ENCODE assay signal across 9 cellular contexts in the genomic region with DNA sequence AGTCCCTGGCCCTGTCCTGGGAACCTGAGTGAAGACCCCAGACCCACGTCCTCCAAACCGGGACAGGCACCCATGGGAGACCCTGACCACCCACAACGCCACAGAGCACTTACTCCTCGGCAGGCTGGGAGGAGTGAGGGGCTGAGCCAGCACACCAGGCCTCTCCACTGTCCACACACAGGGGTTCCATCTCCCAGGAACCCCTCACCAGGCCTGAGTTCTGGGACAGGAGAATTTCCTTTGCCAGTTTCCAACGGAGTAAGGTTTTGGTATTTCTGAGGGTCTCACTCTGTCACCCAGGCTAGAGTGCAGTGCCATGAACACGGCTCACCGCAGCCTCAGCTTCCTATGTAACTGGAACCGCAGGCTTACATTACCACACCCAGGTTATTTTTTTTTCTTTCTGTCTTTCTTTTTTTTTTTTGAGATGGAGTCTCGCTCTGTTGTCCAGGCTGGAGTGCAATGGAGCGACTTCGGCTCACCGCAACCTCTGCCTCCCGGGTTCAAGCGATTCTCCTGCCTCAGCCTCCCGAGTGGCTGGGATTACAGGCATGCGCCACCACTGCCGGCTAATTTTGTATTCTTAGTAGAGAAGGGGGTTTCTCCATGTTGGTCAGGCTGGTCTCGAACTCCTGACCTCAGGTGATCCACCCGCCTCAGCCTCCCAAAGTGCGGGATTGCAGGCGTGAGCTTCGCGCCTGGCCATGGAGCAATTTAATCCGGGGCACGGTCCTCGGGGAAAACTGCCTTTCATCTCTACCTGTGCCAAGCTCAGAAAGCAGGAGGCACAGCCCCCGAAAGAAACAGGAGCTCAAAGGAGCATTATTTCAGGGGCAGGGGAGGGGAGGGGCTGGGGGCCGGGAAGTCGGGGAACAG. TPM values are rescaled to one million over a fixed set of nuclear protein-coding genes. Genes with fewer than 3 reads are reported as not detected.
DNase-seq lines count a peak whose midpoint lies in the region; ATAC-seq and TF ChIP-seq lines count a peak whose summit lies in the region.
"Had no signal": no experiment of that assay in that cellular context is flagged by ENCODE, and none has a peak within 500 bp of the region (broad histone marks: within the 10 kb centered on the region; RNA-seq: fewer than 3 reads in every experiment).

No MANE protein-coding gene starts in this region.

- no peaks in the 10 kb centered on the region for H3K9me3 ChIP-seq in Karpas-422 (ENCODE audit: low read length)

- H3K27ac Mint-ChIP-seq in naive thymus-derived CD8-positive, alpha-beta T cell, result peak overlapping the region; percentile 77 to 98 (median 93)

- no peak overlapping the region for H2AFZ ChIP-seq in Karpas-422 (ENCODE audit: low read length)

- H3K9ac ChIP-seq in Karpas-422 (ENCODE audit: low read length), result peak overlapping the region; percentile 91

- peak overlapping the region; percentile 91 for H3K4me2 ChIP-seq in Karpas-422 (ENCODE audit: low read depth, low read length, poor library complexity, severe bottlenecking)

- H3K36me3 ChIP-seq in Karpas-422 (ENCODE audit: insufficient read depth, low read length), result no peaks in the 10 kb centered on the region

- no peaks in the 10 kb centered on the region for H3K27me3 ChIP-seq in Karpas-422 (ENCODE audit: low read length)

- ATAC-seq in naive thymus-derived CD8-positive, alpha-beta T cell, result peak in 1 of 2 donors; percentile 57
- no peak for ATAC-seq in HG03432 (IDR thresholded peaks at IDR 0.05; ENCODE audit: unreplicated experiment)
- ATAC-seq in GM19035 (IDR thresholded peaks at IDR 0.05; ENCODE audit: unreplicated experiment), result no peak

- POLR2A ChIA-PET in naive thymus-derived CD8-positive, alpha-beta T cell (lab: Charles Lee), result interaction anchor here (0.7 to 6.6 kb wide), 9 partner anchors 9 to 145 kb away, joined by 3 to 72 read pairs (median 6); partner anchors contain the start of genes AXIN1, DECR2, FAM234A and MRPL28

- DNase-seq in AG10803 (ENCODE audit: low read depth), result no peak
- no peak for DNase-seq in Karpas-422
- no peak for DNase-seq in coronary artery (ENCODE audit: low spot score)
- DNase-seq in naive thymus-derived CD8-positive, alpha-beta T cell, result peak in 4 of 10 donors; percentile 42 to 66 (median 46)
- DNase-seq in iPS-NIHi11 (ENCODE audit: low spot score), result no peak
- DNase-seq in GOT3 (lab: John Stamatoyannopoulos, UW), result no peak
- DNase-seq: activated gamma-delta T cell had no signal

- no peak overlapping the region for H3K27ac ChIP-seq in Karpas-422 (ENCODE audit: low read length)
- no peak overlapping the region for H3K27ac ChIP-seq in coronary artery

- H3K4me3 Mint-ChIP-seq in naive thymus-derived CD8-positive, alpha-beta T cell, result peak overlapping the region; percentile 50 to 94 (median 86)

- peaks cover 0 to 6% (median 0%) of the 10 kb centered on the region in 3 donors for H3K36me3 Mint-ChIP-seq in naive thymus-derived CD8-positive, alpha-beta T cell

- H3K4me1 ChIP-seq in Karpas-422 (ENCODE audit: low read length), result peaks cover 26% of the 10 kb centered on the region

- H3K27me3 Mint-ChIP-seq in naive thymus-derived CD8-positive, alpha-beta T cell, result no peaks in the 10 kb centered on the region

- TF ChIP-seq CTCF in AG10803 (conservative IDR thresholded peaks at IDR 0.05; ENCODE audit: low read length) (no peak), coronary artery (IDR thresholded peaks at IDR 0.05) (no peak)

- peaks cover 13% of the 10 kb centered on the region for H3K79me2 ChIP-seq in Karpas-422 (ENCODE audit: low read length)

- no peaks in the 10 kb centered on the region; the same call in 1 of the 2 replicates for H4K20me1 ChIP-seq in Karpas-422 (ENCODE audit: insufficient read depth, low read depth, low read length)

- no peaks in the 10 kb centered on the region for H3K9me2 ChIP-seq in Karpas-422 (replicated peaks; ENCODE audit: insufficient read depth, low read length)

- no peaks in the 10 kb centered on the region for H3K9me3 Mint-ChIP-seq in naive thymus-derived CD8-positive, alpha-beta T cell

- peaks cover 10 to 31% (median 27%) of the 10 kb centered on the region in 4 donors for H3K4me1 Mint-ChIP-seq in naive thymus-derived CD8-positive, alpha-beta T cell

- peak overlapping the region; percentile 72 for H3K4me3 ChIP-seq in AG10803 (ENCODE audit: low read length)
- peak overlapping the region; percentile 95 for H3K4me3 ChIP-seq in Karpas-422 (ENCODE audit: low read length)
- H3K4me3 ChIP-seq in coronary artery, result peak overlapping the region; percentile 84

RNA-seq across cellular contexts. Expression of gene PGAP6, which starts 1.6 kb away (rescaled TPM):
- total RNA-seq in Karpas-422 (2014; rRNA removed; shearing (Covaris generic); ENCODE audit: low replicate concordance), result 50.0 and 58.1 TPM in 2 replicates
- 10 to 100 TPM; 80.1 to 80.4 TPM for total RNA-seq in naive thymus-derived CD8-positive, alpha-beta T cell
- polyA plus RNA-seq in naive thymus-derived CD8-positive, alpha-beta T cell, result 10 to 100 TPM; 19.5 to 38.1 (median 22.0) TPM

RNA-seq across cellular contexts. Expression of gene MRPL28, which starts 9.9 kb away (rescaled TPM):
- total RNA-seq in Karpas-422 (2014; rRNA removed; shearing (Covaris generic); ENCODE audit: low replicate concordance), result 38.1 and 103 TPM in 2 replicates
- total RNA-seq in naive thymus-derived CD8-positive, alpha-beta T cell, result 10 to 100 TPM; 32.4 to 33.3 TPM
- 10 to 100 TPM; 57.4 to 66.6 (median 64.7) TPM for polyA plus RNA-seq in naive thymus-derived CD8-positive, alpha-beta T cell

RNA-seq across cellular contexts. Expression of gene NME4, which starts 16.8 kb away (rescaled TPM):
- total RNA-seq in Karpas-422 (2014; rRNA removed; shearing (Covaris generic); ENCODE audit: low replicate concordance), result 102 and 190 TPM in 2 replicates
- 10 to 100 TPM; 29.7 to 33.2 TPM for total RNA-seq in naive thymus-derived CD8-positive, alpha-beta T cell
- 10 to 100 TPM; 38.9 to 61.9 (median 60.7) TPM for polyA plus RNA-seq in naive thymus-derived CD8-positive, alpha-beta T cell

RNA-seq across cellular contexts. Expression of gene DECR2, which starts 21.5 kb away (rescaled TPM):
- total RNA-seq in Karpas-422 (2014; rRNA removed; shearing (Covaris generic); ENCODE audit: low replicate concordance), result 5.3 and 10.4 TPM in 2 replicates
- 10 to 100 TPM in 1 of 2 experiments, 1 to 10 TPM in 1; 8.5 to 10.8 TPM for total RNA-seq in naive thymus-derived CD8-positive, alpha-beta T cell
- polyA plus RNA-seq in naive thymus-derived CD8-positive, alpha-beta T cell, result 10 to 100 TPM in 1 of 3 donors, 1 to 10 TPM in 2; 7.4 to 12.2 (median 8.5) TPM

RNA-seq across cellular contexts. Expression of gene AXIN1, which starts 27.7 kb away (rescaled TPM):
- 14.6 and 46.4 TPM in 2 replicates for total RNA-seq in Karpas-422 (2014; rRNA removed; shearing (Covaris generic); ENCODE audit: low replicate concordance)
- 10 to 100 TPM; 40.7 to 44.0 TPM for total RNA-seq in naive thymus-derived CD8-positive, alpha-beta T cell
- polyA plus RNA-seq in naive thymus-derived CD8-positive, alpha-beta T cell, result 1 to 10 TPM; 1.6 to 4.1 (median 2.2) TPM
